10 cellular contexts compared by ENCODE assay signal in the genomic region with DNA sequence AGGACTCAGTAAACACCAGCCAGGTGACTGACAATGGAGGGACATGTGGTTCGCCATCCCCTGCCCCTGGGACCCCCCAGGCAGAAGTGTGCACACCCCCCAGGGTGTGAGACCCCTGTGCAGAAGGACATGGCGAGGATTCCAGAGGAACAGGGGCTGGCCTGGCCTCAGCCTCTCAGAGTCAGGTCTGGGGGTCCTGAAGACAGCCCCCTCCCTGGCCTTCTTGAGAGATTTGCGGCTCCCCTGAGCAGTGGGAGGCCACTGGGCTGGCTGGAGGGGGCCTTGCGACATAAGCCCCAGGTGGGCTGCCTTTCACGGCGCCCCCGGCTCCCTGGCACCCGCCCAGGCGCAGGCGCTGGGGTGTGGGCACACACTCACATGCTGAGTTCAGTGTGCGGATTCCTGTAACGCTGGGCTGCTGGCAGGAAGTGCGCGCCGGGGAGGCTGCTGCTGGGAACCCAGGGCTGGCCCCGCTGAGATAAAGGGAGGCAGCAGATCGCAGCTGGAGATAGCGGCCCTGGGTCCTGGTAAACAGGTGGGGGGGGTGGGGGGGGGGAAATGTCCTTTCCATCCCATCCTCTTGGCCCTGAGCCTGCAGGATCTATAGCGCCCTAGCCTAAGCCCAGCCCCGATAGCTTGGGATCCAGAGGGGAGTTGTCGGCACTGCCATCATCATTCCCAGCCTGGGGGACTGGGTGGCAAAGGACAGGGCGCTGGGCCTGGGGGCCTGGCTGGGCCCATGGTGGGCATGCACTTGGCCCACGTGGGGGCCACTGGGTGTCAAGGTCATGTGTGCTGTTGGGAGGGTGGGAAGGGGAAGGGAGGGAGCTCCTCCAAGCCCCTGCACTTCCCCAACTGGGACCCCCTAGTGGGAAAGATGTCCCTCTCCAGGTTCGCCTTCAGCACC. TPM values are rescaled to one million over a fixed set of nuclear protein-coding genes. Genes with fewer than 3 reads are reported as not detected.
A peak's percentile ranks its signal among the peaks of the same experiment; 100 is the strongest.
DNase-seq lines count a peak whose midpoint lies in the region; TF ChIP-seq lines count a peak whose summit lies in the region.
"Had no signal": no experiment of that assay in that cellular context is flagged by ENCODE, and none has a peak within 500 bp of the region (broad histone marks: within the 10 kb centered on the region; RNA-seq: fewer than 3 reads in every experiment).

No MANE protein-coding gene starts in this region.

- H3K9me3 ChIP-seq in BLaER1 treated with 17β-estradiol and CSF1 and Interleukin-3, amounts not matched to agents 10 nM and 100 nM (replicated peaks in 1 of 11): no peaks in the 10 kb centered on the region
- H3K9me3 ChIP-seq in NT2/D1 (ENCODE audit: insufficient read depth, low read length) (no peaks in the 10 kb centered on the region), iPS-20b (ENCODE audit: insufficient read depth, low read depth, low read length) (no peaks in the 10 kb centered on the region), PC-9 (ENCODE audit: insufficient read depth, low read depth) (no peaks in the 10 kb centered on the region)
- H3K9me3 ChIP-seq: thoracic aorta had no signal

- peaks cover 36 to 62% (median 53%) of the 10 kb centered on the region in 10 experiments for H3K4me1 ChIP-seq in BLaER1 treated with 17β-estradiol and CSF1 and Interleukin-3, amounts not matched to agents 10 nM and 100 nM
- H3K4me1 ChIP-seq in NT2/D1 (ENCODE audit: insufficient read depth, insufficient read length) (peaks cover 29% of the 10 kb centered on the region), iPS-20b (ENCODE audit: insufficient read depth, low read length) (peaks cover 15% of the 10 kb centered on the region), PC-9 (replicated peaks; ENCODE audit: insufficient read depth) (peaks cover 6% of the 10 kb centered on the region; the same call in 1 of the 2 replicates)

- POLR2A ChIA-PET in PC-9 (lab: Charles Lee; ENCODE audit: unreplicated experiment): no interaction called here

- BruUV-seq in PC-9 (replicated peaks; lab: Mats Ljungman, UMichigan): no TSS peak

- H3K27ac ChIP-seq in BLaER1 treated with 17β-estradiol and CSF1 and Interleukin-3, amounts not matched to agents 10 nM and 100 nM: peak overlapping the region; percentile 48 to 71 (median 60); a peak in 20 of 22 replicates
- H3K27ac ChIP-seq in iPS-20b (ENCODE audit: low read length): peak overlapping the region; percentile 18
- no peak overlapping the region for H3K27ac ChIP-seq in PC-9
- H3K27ac ChIP-seq: thoracic aorta had no signal

- no peak for TF ChIP-seq CTCF in PC-9 (conservative IDR thresholded peaks at IDR 0.05)

- H3K4me3 ChIP-seq in BLaER1 treated with 17β-estradiol and CSF1 and Interleukin-3, amounts not matched to agents 10 nM and 100 nM: peak overlapping the region in 2 of 10 experiments; percentile 25 to 34; a peak in 3 of 20 replicates
- no peak overlapping the region for H3K4me3 ChIP-seq in NT2/D1 (ENCODE audit: insufficient read length, low read depth)
- no peak overlapping the region for H3K4me3 ChIP-seq in iPS-20b (ENCODE audit: low read length)
- H3K4me3 ChIP-seq in PC-9: no peak overlapping the region
- H3K4me3 ChIP-seq: thoracic aorta had no signal

- no peaks in the 10 kb centered on the region for H3F3A ChIP-seq in PC-9 (ENCODE audit: insufficient read depth, low read depth)

- no peak for DNase-seq in NT2/D1 (ENCODE audit: low read depth, low spot score)
- peak; percentile 80 to 83 for DNase-seq in activated T-cell treated with anti-CD3 and anti-CD28 coated beads, Interleukin-2, amount 50 U/mL, for 48 hours
- peak; percentile 31 to 52 for DNase-seq in stimulated activated CD8-positive, alpha-beta memory T cell treated with anti-CD3 and anti-CD28 coated beads, Interleukin-15, amount 100 ng/mL, for 4 hours (ENCODE audit: low read depth in 2 of 2)
- DNase-seq in GM19240 (ENCODE audit: insufficient read length, low spot score): no peak
- no peak for DNase-seq in NCI-H1092 treated with DMSO at 0.1 percent for 48 hours (lab: John Stamatoyannopoulos, UW)
- no peak for DNase-seq in PC-9

- no peaks in the 10 kb centered on the region for H4K20me1 ChIP-seq in BLaER1 treated with 17β-estradiol and CSF1 and Interleukin-3, amounts not matched to agents 10 nM and 100 nM
- H4K20me1 ChIP-seq in PC-9 (ENCODE audit: insufficient read depth): no peaks in the 10 kb centered on the region

- CTCF ChIA-PET in PC-9 (lab: Charles Lee): no interaction called here

- H3K9me2 ChIP-seq in PC-9 (ENCODE audit: insufficient read depth): no peaks in the 10 kb centered on the region

- no peaks in the 10 kb centered on the region for H3K36me3 ChIP-seq in BLaER1 treated with 17β-estradiol and CSF1 and Interleukin-3, amounts not matched to agents 10 nM and 100 nM
- no peaks in the 10 kb centered on the region for H3K36me3 ChIP-seq in NT2/D1 (ENCODE audit: insufficient read depth, insufficient read length, low read length)
- H3K36me3 ChIP-seq in iPS-20b (ENCODE audit: insufficient read depth, low read depth, low read length): no peaks in the 10 kb centered on the region
- H3K36me3 ChIP-seq in PC-9 (ENCODE audit: low read depth): no peaks in the 10 kb centered on the region
- H3K36me3 ChIP-seq: thoracic aorta had no signal

- peak overlapping the region; percentile 82 to 98 (median 90) for H3K4me2 ChIP-seq in BLaER1 treated with 17β-estradiol and CSF1 and Interleukin-3, amounts not matched to agents 10 nM and 100 nM
- H3K4me2 ChIP-seq in PC-9: no peak overlapping the region

- H3K79me2 ChIP-seq in PC-9 (ENCODE audit: low read depth): no peaks in the 10 kb centered on the region

- intact Hi-C loops in PC-9 (cut with micrococcal nuclease; ENCODE audit: unreplicated experiment): no loop called here

- H3K27me3 ChIP-seq in BLaER1 treated with 17β-estradiol and CSF1 and Interleukin-3, amounts not matched to agents 10 nM and 100 nM: peaks cover 0 to 6% (median 0%) of the 10 kb centered on the region in 11 experiments; a peak in 4 of 22 replicates
- no peaks in the 10 kb centered on the region for H3K27me3 ChIP-seq in NT2/D1 (ENCODE audit: insufficient read depth, insufficient read length)
- H3K27me3 ChIP-seq in iPS-20b (ENCODE audit: insufficient read depth, low read length): no peaks in the 10 kb centered on the region
- H3K27me3 ChIP-seq in PC-9 (ENCODE audit: insufficient read depth, low read depth): no peaks in the 10 kb centered on the region

- no peak overlapping the region for H2AFZ ChIP-seq in PC-9

- H3K9ac ChIP-seq in BLaER1 treated with 17β-estradiol and CSF1 and Interleukin-3, amounts not matched to agents 10 nM and 100 nM: peak overlapping the region in 10 of 11 experiments; percentile 31 to 68 (median 58); a peak in 14 of 22 replicates
- H3K9ac ChIP-seq in NT2/D1 (ENCODE audit: insufficient read length, low read depth) (peak overlapping the region; percentile 15), iPS-20b (ENCODE audit: low read depth, low read length) (no peak overlapping the region)

RNA-seq across cellular contexts. Expression of a gene that starts 27.1 kb away (rescaled TPM):
- not detected in 2 replicates for total RNA-seq in PC-9 (2021)
- total RNA-seq: Daoy, thoracic aorta had no signal

RNA-seq across cellular contexts. Expression of a gene that starts 44.5 kb away (rescaled TPM):
- total RNA-seq in PC-9 (2021): 72.4 and 91.0 TPM in 2 replicates

Comparison
In these comparisons a context has a peak if more than half of its experiments do, and no peak if none do; other contexts are left out.
1. DNase-seq: peak in activated T-cell treated with anti-CD3 and anti-CD28 coated beads, Interleukin-2, amount 50 U/mL, for 48 hours (2 of 2) and stimulated activated CD8-positive, alpha-beta memory T cell treated with anti-CD3 and anti-CD28 coated beads, Interleukin-15, amount 100 ng/mL, for 4 hours (2 of 2); none in NT2/D1 (single experiment), GM19240 (single experiment), NCI-H1092 treated with DMSO at 0.1 percent for 48 hours (single experiment) and PC-9 (0 of 2).